In the genomic region with DNA sequence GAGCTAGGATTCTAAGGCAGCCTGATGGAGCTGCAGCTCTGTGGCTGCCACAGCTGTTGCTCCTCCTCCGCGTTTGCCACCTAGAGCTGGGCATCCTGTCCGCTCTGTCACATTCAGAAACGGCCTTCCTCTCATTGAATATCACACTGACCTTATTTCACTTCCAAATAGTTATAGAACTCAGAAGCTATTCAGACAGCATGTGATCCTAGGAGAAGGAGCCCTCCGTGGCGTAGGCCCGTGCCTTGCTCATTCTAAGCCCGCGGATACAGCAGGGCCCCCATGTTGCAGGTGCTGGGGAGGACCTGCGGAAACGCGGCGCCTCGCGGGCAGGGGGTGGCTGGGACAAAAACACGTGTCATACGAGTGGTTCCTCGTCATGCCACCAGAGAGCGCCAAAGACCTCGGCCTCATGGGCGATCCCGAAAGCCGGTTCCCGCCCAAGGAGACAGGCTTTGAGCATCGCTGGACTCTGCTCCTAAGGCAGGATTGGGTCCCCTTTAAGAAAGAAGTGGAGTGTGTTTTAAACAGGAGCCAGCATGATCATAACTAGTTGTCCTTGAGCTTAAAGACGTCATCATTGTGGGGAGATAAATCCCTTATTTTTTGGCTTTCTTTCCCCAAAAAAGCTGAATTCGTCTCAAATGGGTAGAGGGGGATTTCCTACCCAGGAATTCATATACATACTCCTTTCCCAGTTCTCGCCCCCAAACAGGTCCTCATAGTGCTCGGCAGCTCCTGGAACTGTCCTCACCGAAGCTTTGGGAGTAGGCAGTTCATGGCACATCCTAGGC, we compare ENCODE assay signal across 8 cellular contexts. TPM values are rescaled to one million over a fixed set of nuclear protein-coding genes. Genes with fewer than 3 reads are reported as not detected.
DNase-seq lines count a peak whose midpoint lies in the region; ATAC-seq and TF ChIP-seq lines count a peak whose summit lies in the region.

No MANE protein-coding gene starts in this region.

- CTCF ChIA-PET in AG04449 (lab: Yijun Ruan, JAX): interaction anchor here (0.6 to 12.1 kb wide), 53 partner anchors 8 to 900 kb away, joined by 3 to 236 read pairs (median 5); a partner anchor contains a TSS

- no peaks in the 10 kb centered on the region for H3K36me3 Mint-ChIP-seq in central memory CD8-positive, alpha-beta T cell (ENCODE audit: insufficient read depth)

- POLR2A ChIA-PET in AG04449 (lab: Yijun Ruan, JAX): no interaction called here

- ATAC-seq in GM18868 (IDR thresholded peaks at IDR 0.05; ENCODE audit: unreplicated experiment) (peak; percentile 92), HG03095 (IDR thresholded peaks at IDR 0.05; ENCODE audit: unreplicated experiment) (peak; percentile 87), left lobe of liver (peak; percentile 98)
- ATAC-seq in central memory CD8-positive, alpha-beta T cell (replicated peaks; ENCODE audit: extremely low read depth, poor library complexity, severe bottlenecking): peak; percentile 92

- no peaks in the 10 kb centered on the region for H3K9me3 Mint-ChIP-seq in central memory CD8-positive, alpha-beta T cell

- H3K27ac Mint-ChIP-seq in central memory CD8-positive, alpha-beta T cell (ENCODE audit: low read depth): no peak overlapping the region

- TF ChIP-seq CTCF in AG04449 (IDR thresholded peaks at IDR 0.05; ENCODE audit: insufficient read depth, low read length, missing control alignments): peak; percentile 90

- no peak for DNase-seq in AG04449 (ENCODE audit: low read depth, low spot score)
- peak; percentile 49 for DNase-seq in NCI-H2227 treated with DMSO at 0.1 percent for 48 hours (lab: John Stamatoyannopoulos, UW)
- peak; percentile 82 for DNase-seq in activated CD4-positive, CD25-positive, alpha-beta regulatory T cell treated with anti-CD3 and anti-CD28 coated beads, Interleukin-2, amount 50 U/mL, for 72 hours
- DNase-seq in central memory CD8-positive, alpha-beta T cell (ENCODE audit: low spot score in 2 of 2): peak; percentile 59 to 65
- DNase-seq in left lobe of liver (ENCODE audit: low spot score): peak; percentile 82
- peak; percentile 76 to 78 for DNase-seq in stimulated activated CD4-positive, alpha-beta T cell treated with anti-CD3 and anti-CD28 coated beads, Interleukin-4, amount 100 ng/mL, for 4 hours

- 0 out of 2 replicates have a peak overlapping the region, but pooled peaks have one; percentile 15 for H3K4me3 ChIP-seq in AG04449 (ENCODE audit: low read depth, low read length)

- peaks cover 12% of the 10 kb centered on the region for H3K4me1 Mint-ChIP-seq in central memory CD8-positive, alpha-beta T cell

- peak overlapping the region; percentile 45 for H3K4me3 Mint-ChIP-seq in central memory CD8-positive, alpha-beta T cell

- H3K27me3 Mint-ChIP-seq in central memory CD8-positive, alpha-beta T cell: no peaks in the 10 kb centered on the region

RNA-seq across cellular contexts. Expression of a gene that starts 17.9 kb away (rescaled TPM):
- 3.3 TPM for total RNA-seq in left lobe of liver
